In the genomic region with DNA sequence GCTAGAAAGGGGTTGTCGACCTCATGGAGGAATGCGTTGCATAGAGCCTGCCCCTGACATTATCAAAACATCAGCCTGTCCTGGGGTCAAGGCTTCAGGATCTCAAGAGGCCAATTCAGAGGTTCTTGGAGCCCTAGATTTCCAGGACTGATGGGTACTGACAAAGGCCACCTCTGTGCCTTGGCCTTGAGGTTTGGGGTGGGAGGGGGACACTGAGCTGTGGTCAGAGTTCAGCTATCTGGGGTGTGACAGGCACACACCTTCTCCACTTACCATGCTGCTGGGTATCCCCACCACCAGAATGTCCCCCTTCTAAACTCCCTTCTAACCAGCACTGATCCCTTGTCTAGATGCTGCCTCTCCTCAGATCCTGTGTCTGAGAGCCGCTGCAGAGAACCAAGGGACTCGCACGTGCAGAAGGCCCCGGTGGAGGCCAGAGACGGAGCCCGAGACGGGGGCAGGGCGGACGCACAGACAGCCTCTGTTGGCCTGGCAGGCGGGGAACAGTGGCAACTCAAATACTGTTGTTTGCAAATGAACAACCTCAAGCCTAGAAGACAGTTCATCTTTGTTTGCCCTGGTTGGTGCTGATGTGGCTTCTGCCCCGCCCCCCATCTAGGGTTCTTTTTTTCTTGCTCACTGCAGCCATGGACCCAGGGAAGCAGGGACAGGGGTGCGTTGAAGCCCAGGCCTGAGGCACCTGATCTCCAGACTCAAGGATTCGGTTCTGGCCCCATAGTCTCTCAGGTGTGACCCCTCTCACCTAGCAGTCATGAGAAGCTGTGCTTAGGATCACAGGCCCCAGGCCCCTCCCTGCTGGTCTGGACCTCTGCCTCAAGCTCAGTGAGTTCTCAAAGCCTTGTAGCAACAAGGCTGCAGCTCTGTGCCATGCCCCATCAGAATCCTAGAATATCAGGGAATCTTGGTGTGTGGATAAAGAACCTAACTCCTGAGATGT, we compare ENCODE assay signal across 1 cellular context.
TF ChIP-seq lines count a peak whose summit lies in the region.

No MANE protein-coding gene starts in this region.

TF ChIP-seq in K562, 482 proteins besides CTCF, POLR2A, EP300 and RAD21 (continues in another document):
- no peak for TF ChIP-seq XRCC3 (IDR thresholded peaks at IDR 0.05)
- TF ChIP-seq, protein P1, sequence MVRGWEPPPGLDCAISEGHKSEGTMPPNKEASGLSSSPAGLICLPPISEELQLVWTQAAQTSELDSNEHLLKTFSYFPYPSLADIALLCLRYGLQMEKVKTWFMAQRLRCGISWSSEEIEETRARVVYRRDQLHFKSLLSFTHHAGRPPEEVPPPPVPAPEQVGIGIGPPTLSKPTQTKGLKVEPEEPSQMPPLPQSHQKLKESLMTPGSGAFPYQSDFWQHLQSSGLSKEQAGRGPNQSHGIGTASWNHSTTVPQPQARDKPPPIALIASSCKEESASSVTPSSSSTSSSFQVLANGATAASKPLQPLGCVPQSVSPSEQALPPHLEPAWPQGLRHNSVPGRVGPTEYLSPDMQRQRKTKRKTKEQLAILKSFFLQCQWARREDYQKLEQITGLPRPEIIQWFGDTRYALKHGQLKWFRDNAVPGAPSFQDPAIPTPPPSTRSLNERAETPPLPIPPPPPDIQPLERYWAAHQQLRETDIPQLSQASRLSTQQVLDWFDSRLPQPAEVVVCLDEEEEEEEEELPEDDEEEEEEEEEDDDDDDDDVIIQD (CRISPR knock-in tag; IDR thresholded peaks at IDR 0.05), result no peak
- peak; percentile 62; the same call in 1 of the 2 replicates for TF ChIP-seq MAX (CRISPR knock-in tag; IDR thresholded peaks at IDR 0.05)
- TF ChIP-seq, protein P2, sequence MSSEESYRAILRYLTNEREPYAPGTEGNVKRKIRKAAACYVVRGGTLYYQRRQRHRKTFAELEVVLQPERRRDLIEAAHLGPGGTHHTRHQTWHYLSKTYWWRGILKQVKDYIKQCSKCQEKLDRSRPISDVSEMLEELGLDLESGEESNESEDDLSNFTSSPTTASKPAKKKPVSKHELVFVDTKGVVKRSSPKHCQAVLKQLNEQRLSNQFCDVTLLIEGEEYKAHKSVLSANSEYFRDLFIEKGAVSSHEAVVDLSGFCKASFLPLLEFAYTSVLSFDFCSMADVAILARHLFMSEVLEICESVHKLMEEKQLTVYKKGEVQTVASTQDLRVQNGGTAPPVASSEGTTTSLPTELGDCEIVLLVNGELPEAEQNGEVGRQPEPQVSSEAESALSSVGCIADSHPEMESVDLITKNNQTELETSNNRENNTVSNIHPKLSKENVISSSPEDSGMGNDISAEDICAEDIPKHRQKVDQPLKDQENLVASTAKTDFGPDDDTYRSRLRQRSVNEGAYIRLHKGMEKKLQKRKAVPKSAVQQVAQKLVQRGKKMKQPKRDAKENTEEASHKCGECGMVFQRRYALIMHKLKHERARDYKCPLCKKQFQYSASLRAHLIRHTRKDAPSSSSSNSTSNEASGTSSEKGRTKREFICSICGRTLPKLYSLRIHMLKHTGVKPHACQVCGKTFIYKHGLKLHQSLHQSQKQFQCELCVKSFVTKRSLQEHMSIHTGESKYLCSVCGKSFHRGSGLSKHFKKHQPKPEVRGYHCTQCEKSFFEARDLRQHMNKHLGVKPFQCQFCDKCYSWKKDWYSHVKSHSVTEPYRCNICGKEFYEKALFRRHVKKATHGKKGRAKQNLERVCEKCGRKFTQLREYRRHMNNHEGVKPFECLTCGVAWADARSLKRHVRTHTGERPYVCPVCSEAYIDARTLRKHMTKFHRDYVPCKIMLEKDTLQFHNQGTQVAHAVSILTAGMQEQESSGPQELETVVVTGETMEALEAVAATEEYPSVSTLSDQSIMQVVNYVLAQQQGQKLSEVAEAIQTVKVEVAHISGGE (CRISPR knock-in tag; IDR thresholded peaks at IDR 0.05), result no peak
- TF ChIP-seq HNRNPUL1 (IDR thresholded peaks at IDR 0.05; ENCODE audit: low read length), result no peak
- no peak for TF ChIP-seq NRF1 (conservative IDR thresholded peaks at IDR 0.05 in 1 of 2, IDR thresholded peaks at IDR 0.05 in 1 of 2)
- TF ChIP-seq, protein P3, sequence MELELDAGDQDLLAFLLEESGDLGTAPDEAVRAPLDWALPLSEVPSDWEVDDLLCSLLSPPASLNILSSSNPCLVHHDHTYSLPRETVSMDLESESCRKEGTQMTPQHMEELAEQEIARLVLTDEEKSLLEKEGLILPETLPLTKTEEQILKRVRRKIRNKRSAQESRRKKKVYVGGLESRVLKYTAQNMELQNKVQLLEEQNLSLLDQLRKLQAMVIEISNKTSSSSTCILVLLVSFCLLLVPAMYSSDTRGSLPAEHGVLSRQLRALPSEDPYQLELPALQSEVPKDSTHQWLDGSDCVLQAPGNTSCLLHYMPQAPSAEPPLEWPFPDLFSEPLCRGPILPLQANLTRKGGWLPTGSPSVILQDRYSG (tag; conservative IDR thresholded peaks at IDR 0.05; ENCODE audit: low read depth), result no peak
- TF ChIP-seq CBX2 (IDR thresholded peaks at IDR 0.05; ENCODE audit: insufficient read depth, low read length, poor library complexity, severe bottlenecking), result no peak
- TF ChIP-seq, protein P4, sequence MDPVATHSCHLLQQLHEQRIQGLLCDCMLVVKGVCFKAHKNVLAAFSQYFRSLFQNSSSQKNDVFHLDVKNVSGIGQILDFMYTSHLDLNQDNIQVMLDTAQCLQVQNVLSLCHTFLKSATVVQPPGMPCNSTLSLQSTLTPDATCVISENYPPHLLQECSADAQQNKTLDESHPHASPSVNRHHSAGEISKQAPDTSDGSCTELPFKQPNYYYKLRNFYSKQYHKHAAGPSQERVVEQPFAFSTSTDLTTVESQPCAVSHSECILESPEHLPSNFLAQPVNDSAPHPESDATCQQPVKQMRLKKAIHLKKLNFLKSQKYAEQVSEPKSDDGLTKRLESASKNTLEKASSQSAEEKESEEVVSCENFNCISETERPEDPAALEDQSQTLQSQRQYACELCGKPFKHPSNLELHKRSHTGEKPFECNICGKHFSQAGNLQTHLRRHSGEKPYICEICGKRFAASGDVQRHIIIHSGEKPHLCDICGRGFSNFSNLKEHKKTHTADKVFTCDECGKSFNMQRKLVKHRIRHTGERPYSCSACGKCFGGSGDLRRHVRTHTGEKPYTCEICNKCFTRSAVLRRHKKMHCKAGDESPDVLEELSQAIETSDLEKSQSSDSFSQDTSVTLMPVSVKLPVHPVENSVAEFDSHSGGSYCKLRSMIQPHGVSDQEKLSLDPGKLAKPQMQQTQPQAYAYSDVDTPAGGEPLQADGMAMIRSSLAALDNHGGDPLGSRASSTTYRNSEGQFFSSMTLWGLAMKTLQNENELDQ (CRISPR knock-in tag; IDR thresholded peaks at IDR 0.05; ENCODE audit: borderline replicate concordance), result no peak
- no peak for TF ChIP-seq HDAC8 (tag; IDR thresholded peaks at IDR 0.05)
- TF ChIP-seq ZNF561 (CRISPR knock-in tag; conservative IDR thresholded peaks at IDR 0.05), result no peak
- TF ChIP-seq KLF1 (tag; IDR thresholded peaks at IDR 0.05), result no peak
- 0 out of 2 replicates have a peak, but pooled peaks have one; percentile 10 for TF ChIP-seq SMARCE1 (IDR thresholded peaks at IDR 0.05)
- TF ChIP-seq, protein P5, sequence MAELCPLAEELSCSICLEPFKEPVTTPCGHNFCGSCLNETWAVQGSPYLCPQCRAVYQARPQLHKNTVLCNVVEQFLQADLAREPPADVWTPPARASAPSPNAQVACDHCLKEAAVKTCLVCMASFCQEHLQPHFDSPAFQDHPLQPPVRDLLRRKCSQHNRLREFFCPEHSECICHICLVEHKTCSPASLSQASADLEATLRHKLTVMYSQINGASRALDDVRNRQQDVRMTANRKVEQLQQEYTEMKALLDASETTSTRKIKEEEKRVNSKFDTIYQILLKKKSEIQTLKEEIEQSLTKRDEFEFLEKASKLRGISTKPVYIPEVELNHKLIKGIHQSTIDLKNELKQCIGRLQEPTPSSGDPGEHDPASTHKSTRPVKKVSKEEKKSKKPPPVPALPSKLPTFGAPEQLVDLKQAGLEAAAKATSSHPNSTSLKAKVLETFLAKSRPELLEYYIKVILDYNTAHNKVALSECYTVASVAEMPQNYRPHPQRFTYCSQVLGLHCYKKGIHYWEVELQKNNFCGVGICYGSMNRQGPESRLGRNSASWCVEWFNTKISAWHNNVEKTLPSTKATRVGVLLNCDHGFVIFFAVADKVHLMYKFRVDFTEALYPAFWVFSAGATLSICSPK (IDR thresholded peaks at IDR 0.05; ENCODE audit: borderline replicate concordance), result no peak
- TF ChIP-seq POU5F1 (IDR thresholded peaks at IDR 0.05; ENCODE audit: borderline replicate concordance, low read depth, low read length, partially characterized antibody), result no peak
- TF ChIP-seq BHLHE40 (IDR thresholded peaks at IDR 0.05; ENCODE audit: low read length), result peak; percentile 67
- TF ChIP-seq NCOA6 (IDR thresholded peaks at IDR 0.05), result no peak
- TF ChIP-seq, protein P6, sequence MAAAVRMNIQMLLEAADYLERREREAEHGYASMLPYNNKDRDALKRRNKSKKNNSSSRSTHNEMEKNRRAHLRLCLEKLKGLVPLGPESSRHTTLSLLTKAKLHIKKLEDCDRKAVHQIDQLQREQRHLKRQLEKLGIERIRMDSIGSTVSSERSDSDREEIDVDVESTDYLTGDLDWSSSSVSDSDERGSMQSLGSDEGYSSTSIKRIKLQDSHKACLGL (CRISPR knock-in tag; IDR thresholded peaks at IDR 0.05; ENCODE audit: borderline replicate concordance, poor library complexity, severe bottlenecking), result no peak
- TF ChIP-seq TEAD4 (IDR thresholded peaks at IDR 0.05; ENCODE audit: low read length), result peak; percentile 78
- TF ChIP-seq TEAD4 (CRISPR knock-in tag; IDR thresholded peaks at IDR 0.05; ENCODE audit: borderline replicate concordance), result no peak
- TF ChIP-seq ATF7 (IDR thresholded peaks at IDR 0.05), result no peak
- no peak for TF ChIP-seq BACH1 (tag; IDR thresholded peaks at IDR 0.05)
- TF ChIP-seq ZBTB2 (IDR thresholded peaks at IDR 0.05), result no peak
- no peak for TF ChIP-seq ZNF707 (CRISPR knock-in tag; conservative IDR thresholded peaks at IDR 0.05)
- peak; percentile 53; the same call in 1 of the 2 replicates for TF ChIP-seq ZFX (CRISPR knock-in tag; IDR thresholded peaks at IDR 0.05)
- TF ChIP-seq NR3C1 (CRISPR knock-in tag; IDR thresholded peaks at IDR 0.05), result no peak
- TF ChIP-seq THAP12 (CRISPR knock-in tag; IDR thresholded peaks at IDR 0.05), result no peak
- TF ChIP-seq HMG20B (CRISPR knock-in tag; IDR thresholded peaks at IDR 0.05), result no peak
- TF ChIP-seq ZNF76 (CRISPR knock-in tag; IDR thresholded peaks at IDR 0.05; ENCODE audit: borderline replicate concordance), result no peak
- TF ChIP-seq PHF8 (IDR thresholded peaks at IDR 0.05; ENCODE audit: borderline replicate concordance, low read length), result no peak
- TF ChIP-seq SAFB (IDR thresholded peaks at IDR 0.05; ENCODE audit: borderline replicate concordance, low read depth, low read length), result no peak
- no peak for TF ChIP-seq RBM15 (IDR thresholded peaks at IDR 0.05; ENCODE audit: insufficient read depth, low read length)
- no peak for TF ChIP-seq NR4A1 (CRISPR knock-in tag; IDR thresholded peaks at IDR 0.05)
- TF ChIP-seq NR4A1 (tag; IDR thresholded peaks at IDR 0.05), result no peak
- no peak for TF ChIP-seq ZNF395 (CRISPR knock-in tag; IDR thresholded peaks at IDR 0.05)
- TF ChIP-seq KAT2B (IDR thresholded peaks at IDR 0.05; ENCODE audit: low read depth, low read length), result no peak
- no peak for TF ChIP-seq ZNF695 (CRISPR knock-in tag; IDR thresholded peaks at IDR 0.05)
- TF ChIP-seq, protein P7, sequence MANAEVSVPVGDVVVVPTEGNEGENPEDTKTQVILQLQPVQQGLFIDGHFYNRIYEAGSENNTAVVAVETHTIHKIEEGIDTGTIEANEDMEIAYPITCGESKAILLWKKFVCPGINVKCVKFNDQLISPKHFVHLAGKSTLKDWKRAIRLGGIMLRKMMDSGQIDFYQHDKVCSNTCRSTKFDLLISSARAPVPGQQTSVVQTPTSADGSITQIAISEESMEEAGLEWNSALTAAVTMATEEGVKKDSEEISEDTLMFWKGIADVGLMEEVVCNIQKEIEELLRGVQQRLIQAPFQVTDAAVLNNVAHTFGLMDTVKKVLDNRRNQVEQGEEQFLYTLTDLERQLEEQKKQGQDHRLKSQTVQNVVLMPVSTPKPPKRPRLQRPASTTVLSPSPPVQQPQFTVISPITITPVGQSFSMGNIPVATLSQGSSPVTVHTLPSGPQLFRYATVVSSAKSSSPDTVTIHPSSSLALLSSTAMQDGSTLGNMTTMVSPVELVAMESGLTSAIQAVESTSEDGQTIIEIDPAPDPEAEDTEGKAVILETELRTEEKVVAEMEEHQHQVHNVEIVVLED (CRISPR knock-in tag; IDR thresholded peaks at IDR 0.05), result no peak
- no peak for TF ChIP-seq NCOA2 (IDR thresholded peaks at IDR 0.05; ENCODE audit: partially characterized antibody in 2 of 2)
- no peak for TF ChIP-seq ADNP (tag; IDR thresholded peaks at IDR 0.05)
